ENCODE assay signal across 8 cellular contexts in the genomic region with DNA sequence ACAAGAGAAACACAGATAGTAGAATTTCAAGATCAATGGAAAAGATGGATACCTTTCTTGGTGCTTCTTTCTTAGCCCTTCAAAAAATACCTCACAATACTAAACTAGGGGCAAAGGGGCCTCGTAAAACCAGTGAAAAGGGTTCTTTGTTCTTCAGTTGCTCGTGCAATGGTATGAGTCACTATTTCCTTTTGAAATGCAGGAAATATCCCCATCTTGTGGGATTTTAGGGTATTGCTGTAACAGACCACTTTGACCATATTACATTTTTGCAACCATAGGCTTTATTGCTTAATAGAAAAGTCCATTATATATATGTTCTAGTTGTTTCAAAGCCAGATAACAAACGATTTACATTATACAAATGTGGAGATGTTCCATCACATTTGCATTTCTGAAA.
DNase-seq lines count a peak whose midpoint lies in the region; ATAC-seq, FAIRE-seq and TF ChIP-seq lines count a peak whose summit lies in the region.

No MANE protein-coding gene starts in this region.

- no peak for DNase-seq in BJ (ENCODE audit: low read depth)
- no peak for DNase-seq in GM18507 (ENCODE audit: extremely low spot score, insufficient read length, low read depth)
- DNase-seq in brain microvascular endothelial cell, result peak; percentile 39
- no peak for DNase-seq in cerebellar nuclear complex (lab: John Stamatoyannopoulos, UW)
- no peak for DNase-seq in stimulated activated CD4-positive, alpha-beta T cell treated with anti-CD3 and anti-CD28 coated beads, Interleukin-2, amount 100 ng/mL, for 24 hours

- no peaks in the 10 kb centered on the region for H3K9me2 ChIP-seq in neural cell (ENCODE audit: insufficient read depth, low read length)

- H3K4me3 ChIP-seq in BJ (ENCODE audit: low read depth, low read length) (no peak overlapping the region), brain microvascular endothelial cell (ENCODE audit: low read depth, low read length) (no peak overlapping the region), neural cell (ENCODE audit: low read length) (no peak overlapping the region)

- in situ Hi-C loops in brain microvascular endothelial cell (cut with HindIII; ENCODE audit: low pct_ligation_motif_present, low sequenced_read_pairs), result no loop called here

- POLR2A ChIA-PET in BJ (lab: Charles Lee), result no interaction called here

- H3K27me3 ChIP-seq in BJ (ENCODE audit: control insufficient read depth, insufficient read depth, low read length) (no peaks in the 10 kb centered on the region), brain microvascular endothelial cell (replicated peaks) (no peaks in the 10 kb centered on the region), neural cell (ENCODE audit: insufficient read depth, low read depth, low read length) (no peaks in the 10 kb centered on the region)

- CTCF ChIA-PET in BJ (lab: Yijun Ruan, JAX), result no interaction called here

- TF ChIP-seq RAD21 in neural cell (conservative IDR thresholded peaks at IDR 0.05), result no peak

- TF ChIP-seq CTCF in BJ (IDR thresholded peaks at IDR 0.05; ENCODE audit: insufficient read depth, low read depth, low read length) (peak; percentile 53), LNCAP (IDR thresholded peaks at IDR 0.05) (peak; percentile 54), brain microvascular endothelial cell (IDR thresholded peaks at IDR 0.05; ENCODE audit: low read depth, low read length, missing control alignments) (no peak), neural cell (IDR thresholded peaks at IDR 0.05; ENCODE audit: poor library complexity, severe bottlenecking) (peak; percentile 29)

- H3K79me2 ChIP-seq in neural cell (replicated peaks; ENCODE audit: insufficient read depth, low read length), result no peaks in the 10 kb centered on the region

- no peaks in the 10 kb centered on the region for H4K20me1 ChIP-seq in neural cell (ENCODE audit: insufficient read depth)

- no peaks in the 10 kb centered on the region for H3F3A ChIP-seq in neural cell (ENCODE audit: insufficient read depth, low read length, poor library complexity, severe bottlenecking)

- FAIRE-seq in GM18507 (lab: Jason Lieb, UNC), result peak; percentile 46

- ATAC-seq in GM18858 (IDR thresholded peaks at IDR 0.05; ENCODE audit: unreplicated experiment), result no peak

- H3K9me3 ChIP-seq in neural cell (ENCODE audit: low read length), result no peaks in the 10 kb centered on the region

- no peak overlapping the region for H3K9ac ChIP-seq in neural cell (ENCODE audit: low read length)

- H3K27ac ChIP-seq in brain microvascular endothelial cell, result no peak overlapping the region
- H3K27ac ChIP-seq in neural cell (ENCODE audit: low read length), result no peak overlapping the region

- no peak overlapping the region for H3K4me2 ChIP-seq in neural cell (ENCODE audit: low read length)

- H3K36me3 ChIP-seq in BJ (ENCODE audit: control insufficient read depth, insufficient read depth, low read length) (no peaks in the 10 kb centered on the region), brain microvascular endothelial cell (replicated peaks) (no peaks in the 10 kb centered on the region), neural cell (ENCODE audit: insufficient read depth, low read length) (no peaks in the 10 kb centered on the region)

- H2AFZ ChIP-seq in neural cell (ENCODE audit: low read depth, low read length), result no peak overlapping the region

- no peak for TF ChIP-seq EP300 in neural cell (conservative IDR thresholded peaks at IDR 0.05; ENCODE audit: poor library complexity, severe bottlenecking)

TF ChIP-seq in neural cell, 6 proteins besides CTCF, POLR2A, EP300 and RAD21:
- TF ChIP-seq TAF1 (IDR thresholded peaks at IDR 0.05; ENCODE audit: low read depth) (no peak), SMC3 (conservative IDR thresholded peaks at IDR 0.05; ENCODE audit: poor library complexity) (no peak), POLR2AphosphoS5 (IDR thresholded peaks at IDR 0.05) (no peak), MXI1 (conservative IDR thresholded peaks at IDR 0.05; ENCODE audit: poor library complexity, severe bottlenecking) (no peak), EZH2 (IDR thresholded peaks at IDR 0.05; ENCODE audit: borderline replicate concordance, insufficient read depth, low read length, poor library complexity, severe bottlenecking) (no peak)
- TF ChIP-seq, protein P1, sequence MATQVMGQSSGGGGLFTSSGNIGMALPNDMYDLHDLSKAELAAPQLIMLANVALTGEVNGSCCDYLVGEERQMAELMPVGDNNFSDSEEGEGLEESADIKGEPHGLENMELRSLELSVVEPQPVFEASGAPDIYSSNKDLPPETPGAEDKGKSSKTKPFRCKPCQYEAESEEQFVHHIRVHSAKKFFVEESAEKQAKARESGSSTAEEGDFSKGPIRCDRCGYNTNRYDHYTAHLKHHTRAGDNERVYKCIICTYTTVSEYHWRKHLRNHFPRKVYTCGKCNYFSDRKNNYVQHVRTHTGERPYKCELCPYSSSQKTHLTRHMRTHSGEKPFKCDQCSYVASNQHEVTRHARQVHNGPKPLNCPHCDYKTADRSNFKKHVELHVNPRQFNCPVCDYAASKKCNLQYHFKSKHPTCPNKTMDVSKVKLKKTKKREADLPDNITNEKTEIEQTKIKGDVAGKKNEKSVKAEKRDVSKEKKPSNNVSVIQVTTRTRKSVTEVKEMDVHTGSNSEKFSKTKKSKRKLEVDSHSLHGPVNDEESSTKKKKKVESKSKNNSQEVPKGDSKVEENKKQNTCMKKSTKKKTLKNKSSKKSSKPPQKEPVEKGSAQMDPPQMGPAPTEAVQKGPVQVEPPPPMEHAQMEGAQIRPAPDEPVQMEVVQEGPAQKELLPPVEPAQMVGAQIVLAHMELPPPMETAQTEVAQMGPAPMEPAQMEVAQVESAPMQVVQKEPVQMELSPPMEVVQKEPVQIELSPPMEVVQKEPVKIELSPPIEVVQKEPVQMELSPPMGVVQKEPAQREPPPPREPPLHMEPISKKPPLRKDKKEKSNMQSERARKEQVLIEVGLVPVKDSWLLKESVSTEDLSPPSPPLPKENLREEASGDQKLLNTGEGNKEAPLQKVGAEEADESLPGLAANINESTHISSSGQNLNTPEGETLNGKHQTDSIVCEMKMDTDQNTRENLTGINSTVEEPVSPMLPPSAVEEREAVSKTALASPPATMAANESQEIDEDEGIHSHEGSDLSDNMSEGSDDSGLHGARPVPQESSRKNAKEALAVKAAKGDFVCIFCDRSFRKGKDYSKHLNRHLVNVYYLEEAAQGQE (IDR thresholded peaks at IDR 0.05; ENCODE audit: borderline replicate concordance), result no peak
